In the genomic region with DNA sequence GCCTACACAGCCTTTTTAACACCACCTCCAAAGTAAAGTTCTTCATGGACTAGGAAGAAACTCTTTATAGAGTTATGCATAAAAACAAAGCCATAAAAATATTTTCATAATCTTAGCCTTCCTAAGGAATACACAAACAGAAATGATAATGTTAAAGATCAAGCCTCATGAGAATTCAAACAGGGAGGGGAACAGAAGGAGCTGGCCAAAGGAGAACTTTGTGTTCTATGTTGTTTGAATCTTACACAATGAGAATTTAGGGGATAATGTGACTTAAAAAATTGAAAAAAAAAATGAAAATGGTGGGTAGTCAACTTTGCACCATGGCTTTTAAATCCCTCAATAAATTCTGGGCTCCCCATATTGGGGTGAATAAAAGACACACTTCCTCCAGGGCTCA, we compare ENCODE assay signal across 1 cellular context.
TF ChIP-seq lines count a peak whose summit lies in the region.

No MANE protein-coding gene starts in this region.

TF ChIP-seq in K562, 482 proteins besides CTCF, POLR2A, EP300 and RAD21:
- TF ChIP-seq, protein P1, sequence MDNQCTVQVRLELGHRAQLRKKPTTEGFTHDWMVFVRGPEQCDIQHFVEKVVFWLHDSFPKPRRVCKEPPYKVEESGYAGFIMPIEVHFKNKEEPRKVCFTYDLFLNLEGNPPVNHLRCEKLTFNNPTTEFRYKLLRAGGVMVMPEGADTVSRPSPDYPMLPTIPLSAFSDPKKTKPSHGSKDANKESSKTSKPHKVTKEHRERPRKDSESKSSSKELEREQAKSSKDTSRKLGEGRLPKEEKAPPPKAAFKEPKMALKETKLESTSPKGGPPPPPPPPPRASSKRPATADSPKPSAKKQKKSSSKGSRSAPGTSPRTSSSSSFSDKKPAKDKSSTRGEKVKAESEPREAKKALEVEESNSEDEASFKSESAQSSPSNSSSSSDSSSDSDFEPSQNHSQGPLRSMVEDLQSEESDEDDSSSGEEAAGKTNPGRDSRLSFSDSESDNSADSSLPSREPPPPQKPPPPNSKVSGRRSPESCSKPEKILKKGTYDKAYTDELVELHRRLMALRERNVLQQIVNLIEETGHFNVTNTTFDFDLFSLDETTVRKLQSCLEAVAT (IDR thresholded peaks at IDR 0.05), result no peak
- TF ChIP-seq, protein P2, sequence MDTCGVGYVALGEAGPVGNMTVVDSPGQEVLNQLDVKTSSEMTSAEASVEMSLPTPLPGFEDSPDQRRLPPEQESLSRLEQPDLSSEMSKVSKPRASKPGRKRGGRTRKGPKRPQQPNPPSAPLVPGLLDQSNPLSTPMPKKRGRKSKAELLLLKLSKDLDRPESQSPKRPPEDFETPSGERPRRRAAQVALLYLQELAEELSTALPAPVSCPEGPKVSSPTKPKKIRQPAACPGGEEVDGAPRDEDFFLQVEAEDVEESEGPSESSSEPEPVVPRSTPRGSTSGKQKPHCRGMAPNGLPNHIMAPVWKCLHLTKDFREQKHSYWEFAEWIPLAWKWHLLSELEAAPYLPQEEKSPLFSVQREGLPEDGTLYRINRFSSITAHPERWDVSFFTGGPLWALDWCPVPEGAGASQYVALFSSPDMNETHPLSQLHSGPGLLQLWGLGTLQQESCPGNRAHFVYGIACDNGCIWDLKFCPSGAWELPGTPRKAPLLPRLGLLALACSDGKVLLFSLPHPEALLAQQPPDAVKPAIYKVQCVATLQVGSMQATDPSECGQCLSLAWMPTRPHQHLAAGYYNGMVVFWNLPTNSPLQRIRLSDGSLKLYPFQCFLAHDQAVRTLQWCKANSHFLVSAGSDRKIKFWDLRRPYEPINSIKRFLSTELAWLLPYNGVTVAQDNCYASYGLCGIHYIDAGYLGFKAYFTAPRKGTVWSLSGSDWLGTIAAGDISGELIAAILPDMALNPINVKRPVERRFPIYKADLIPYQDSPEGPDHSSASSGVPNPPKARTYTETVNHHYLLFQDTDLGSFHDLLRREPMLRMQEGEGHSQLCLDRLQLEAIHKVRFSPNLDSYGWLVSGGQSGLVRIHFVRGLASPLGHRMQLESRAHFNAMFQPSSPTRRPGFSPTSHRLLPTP (IDR thresholded peaks at IDR 0.05; ENCODE audit: borderline replicate concordance, extremely low read depth, insufficient read length), result no peak
- TF ChIP-seq ZNF707 (CRISPR knock-in tag; conservative IDR thresholded peaks at IDR 0.05), result no peak
- no peak for TF ChIP-seq CXXC5 (CRISPR knock-in tag; IDR thresholded peaks at IDR 0.05)
- TF ChIP-seq PHF21A (IDR thresholded peaks at IDR 0.05; ENCODE audit: borderline replicate concordance, low read depth), result no peak
- no peak for TF ChIP-seq C11orf30 (IDR thresholded peaks at IDR 0.05; ENCODE audit: low read depth)
- TF ChIP-seq, protein P3, sequence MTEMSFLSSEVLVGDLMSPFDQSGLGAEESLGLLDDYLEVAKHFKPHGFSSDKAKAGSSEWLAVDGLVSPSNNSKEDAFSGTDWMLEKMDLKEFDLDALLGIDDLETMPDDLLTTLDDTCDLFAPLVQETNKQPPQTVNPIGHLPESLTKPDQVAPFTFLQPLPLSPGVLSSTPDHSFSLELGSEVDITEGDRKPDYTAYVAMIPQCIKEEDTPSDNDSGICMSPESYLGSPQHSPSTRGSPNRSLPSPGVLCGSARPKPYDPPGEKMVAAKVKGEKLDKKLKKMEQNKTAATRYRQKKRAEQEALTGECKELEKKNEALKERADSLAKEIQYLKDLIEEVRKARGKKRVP (CRISPR knock-in tag; IDR thresholded peaks at IDR 0.05), result no peak
- TF ChIP-seq RCOR1 (IDR thresholded peaks at IDR 0.05; ENCODE audit: borderline replicate concordance in 1 of 2, low read depth in 2 of 2, low read length in 2 of 2), result no peak
TF ChIP-seq in K562: peak in this region for 0.
